14 cellular contexts compared by ENCODE assay signal in genomic region chr14:95045836-95046430, GRCh38.
"Had no signal": no experiment of that assay in that cellular context is flagged by ENCODE, and none has a peak within 500 bp of the region (broad histone marks: within the 10 kb centered on the region; RNA-seq: fewer than 3 reads in every experiment).

No MANE protein-coding gene starts in this region.

- H3K4me1 ChIP-seq: adrenal gland, gastroesophageal sphincter had no signal

- H3K4me1 Mint-ChIP-seq: activated CD4-positive, alpha-beta T cell treated with anti-CD3 and anti-CD28 coated beads for 36 hours had no signal

- H3K27ac Mint-ChIP-seq: activated CD4-positive, alpha-beta T cell treated with anti-CD3 and anti-CD28 coated beads for 36 hours; activated CD8-positive, alpha-beta T cell treated with anti-CD3 and anti-CD28 coated beads for 36 hours; activated naive CD4-positive, alpha-beta T cell treated with anti-CD3 and anti-CD28 coated beads for 36 hours; activated T-helper 1 cell treated with anti-CD3 and anti-CD28 coated beads, Interleukin-12 subunit alpha, Interleukin-12 subunit beta, Interleukin-2, Interleukin-4 antibody, amounts not matched to agents 30 ng/mL and 10 ng/mL and 1 ng/mL, durations not matched to agents 14 hours and 24 hours and 36 hours; effector memory CD8-positive, alpha-beta T cell; T-helper 2 cell treated with Interferon-gamma antibody and Interleukin-4, amounts not matched to agents 5 μg/mL and 100 μg/mL, for 36 hours had no signal

- H3K4me3 ChIP-seq: adrenal gland, gastroesophageal sphincter, SJSA1, tibial artery had no signal

- H3K36me3 ChIP-seq: adrenal gland, gastroesophageal sphincter, SJSA1, tibial artery had no signal

- H3K9me3 ChIP-seq: adrenal gland, gastroesophageal sphincter, SJSA1, tibial artery had no signal

- H3K27me3 ChIP-seq: gastroesophageal sphincter, SJSA1, tibial artery had no signal

- H3K27ac ChIP-seq: adrenal gland, gastroesophageal sphincter, SJSA1, tibial artery had no signal

- H3K4me3 Mint-ChIP-seq: activated CD4-positive, alpha-beta T cell treated with anti-CD3 and anti-CD28 coated beads for 36 hours; activated CD8-positive, alpha-beta T cell treated with anti-CD3 and anti-CD28 coated beads for 36 hours; activated naive CD4-positive, alpha-beta T cell treated with anti-CD3 and anti-CD28 coated beads for 36 hours; activated T-helper 1 cell treated with anti-CD3 and anti-CD28 coated beads, Interleukin-12 subunit alpha, Interleukin-12 subunit beta, Interleukin-2, Interleukin-4 antibody, amounts not matched to agents 30 ng/mL and 10 ng/mL and 1 ng/mL, durations not matched to agents 14 hours and 24 hours and 36 hours; effector memory CD8-positive, alpha-beta T cell; T-helper 2 cell treated with Interferon-gamma antibody and Interleukin-4, amounts not matched to agents 5 μg/mL and 100 μg/mL, for 36 hours had no signal

- H3K9me3 Mint-ChIP-seq: activated CD8-positive, alpha-beta T cell treated with anti-CD3 and anti-CD28 coated beads for 36 hours; activated naive CD4-positive, alpha-beta T cell treated with anti-CD3 and anti-CD28 coated beads for 36 hours; activated T-helper 1 cell treated with anti-CD3 and anti-CD28 coated beads, Interleukin-12 subunit alpha, Interleukin-12 subunit beta, Interleukin-2, Interleukin-4 antibody, amounts not matched to agents 30 ng/mL and 10 ng/mL and 1 ng/mL, durations not matched to agents 14 hours and 24 hours and 36 hours; effector memory CD8-positive, alpha-beta T cell; T-helper 2 cell treated with Interferon-gamma antibody and Interleukin-4, amounts not matched to agents 5 μg/mL and 100 μg/mL, for 36 hours had no signal

- DNase-seq: activated CD4-positive, alpha-beta T cell treated with anti-CD3 and anti-CD28 coated beads for 36 hours; activated CD8-positive, alpha-beta T cell treated with anti-CD3 and anti-CD28 coated beads for 36 hours; activated naive CD4-positive, alpha-beta T cell treated with anti-CD3 and anti-CD28 coated beads for 36 hours; caudate nucleus; effector memory CD8-positive, alpha-beta T cell; kidney glomerular epithelial cell; small intestine; SW 1271 had no signal
